11 cellular contexts compared by ENCODE assay signal in the genomic region with DNA sequence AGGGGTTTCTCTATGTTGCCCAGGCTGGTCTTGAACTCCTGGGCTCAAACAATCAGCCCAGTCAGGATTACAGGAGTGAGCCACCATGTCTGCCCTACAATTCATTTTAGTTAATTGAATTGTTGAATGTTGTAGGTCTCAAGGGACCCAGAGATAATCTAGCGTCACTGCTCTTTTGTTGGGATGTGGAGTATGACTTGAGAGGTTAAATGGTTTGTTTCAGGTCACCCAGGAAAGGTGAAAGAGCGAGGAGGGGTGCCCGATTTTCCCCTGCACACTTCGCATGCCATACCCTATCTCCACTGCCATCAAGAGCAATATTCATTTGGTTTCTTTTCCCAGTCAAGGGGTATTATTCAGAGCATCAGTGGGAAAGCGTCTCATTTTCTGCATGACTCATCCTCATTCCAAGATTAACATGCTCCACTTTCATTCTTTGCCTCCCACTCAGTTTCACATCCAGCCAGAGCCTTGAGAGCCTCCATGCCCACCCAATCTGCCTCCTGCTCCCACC. TPM values are rescaled to one million over a fixed set of nuclear protein-coding genes. Genes with fewer than 3 reads are reported as not detected.
A peak's percentile ranks its signal among the peaks of the same experiment; 100 is the strongest.
DNase-seq lines count a peak whose midpoint lies in the region; TF ChIP-seq lines count a peak whose summit lies in the region.
"Had no signal": no experiment of that assay in that cellular context is flagged by ENCODE, and none has a peak within 500 bp of the region (broad histone marks: within the 10 kb centered on the region; RNA-seq: fewer than 3 reads in every experiment).

No MANE protein-coding gene starts in this region.

- H3K36me3 Mint-ChIP-seq in brain: no peaks in the 10 kb centered on the region
- H3K36me3 Mint-ChIP-seq in activated T-helper 2 cell treated with anti-CD3 and anti-CD28 coated beads, Interferon-gamma antibody, Interleukin-2, Interleukin-4, amounts not matched to agents 10 μg/mL and 5 μg/mL and 100 μg/mL, durations not matched to agents 14 hours and 24 hours and 36 hours (ENCODE audit: low read depth): no peaks in the 10 kb centered on the region

- peaks cover 12% of the 10 kb centered on the region for H3K4me1 Mint-ChIP-seq in brain
- peaks cover 10% of the 10 kb centered on the region for H3K4me1 Mint-ChIP-seq in activated T-helper 2 cell treated with anti-CD3 and anti-CD28 coated beads, Interferon-gamma antibody, Interleukin-2, Interleukin-4, amounts not matched to agents 10 μg/mL and 5 μg/mL and 100 μg/mL, durations not matched to agents 14 hours and 24 hours and 36 hours (ENCODE audit: low read depth)

- TF ChIP-seq CTCF in brain (conservative IDR thresholded peaks at IDR 0.05) (no peak), kidney epithelial cell (IDR thresholded peaks at IDR 0.05; ENCODE audit: insufficient read depth, low read length, poor library complexity, severe bottlenecking) (no peak), thyroid gland (IDR thresholded peaks at IDR 0.05) (no peak)

- H3K27ac ChIP-seq in thyroid gland: peak overlapping the region in 1 of 3 donors; percentile 14

- peaks cover 14% of the 10 kb centered on the region for H3K27me3 Mint-ChIP-seq in brain
- H3K27me3 Mint-ChIP-seq in activated T-helper 2 cell treated with anti-CD3 and anti-CD28 coated beads, Interferon-gamma antibody, Interleukin-2, Interleukin-4, amounts not matched to agents 10 μg/mL and 5 μg/mL and 100 μg/mL, durations not matched to agents 14 hours and 24 hours and 36 hours (ENCODE audit: low read depth): peaks cover 25% of the 10 kb centered on the region

- no peaks in the 10 kb centered on the region for H3K36me3 ChIP-seq in kidney epithelial cell (ENCODE audit: control insufficient read depth, insufficient read depth, low read length)
- no peaks in the 10 kb centered on the region for H3K36me3 ChIP-seq in thyroid gland

- peaks cover 11 to 28% of the 10 kb centered on the region in 2 donors for H3K4me1 ChIP-seq in thyroid gland

- peak overlapping the region in 1 of 5 experiments; percentile 29 for H3K4me3 Mint-ChIP-seq in brain
- no peak overlapping the region for H3K4me3 Mint-ChIP-seq in activated T-helper 2 cell treated with anti-CD3 and anti-CD28 coated beads, Interferon-gamma antibody, Interleukin-2, Interleukin-4, amounts not matched to agents 10 μg/mL and 5 μg/mL and 100 μg/mL, durations not matched to agents 14 hours and 24 hours and 36 hours (ENCODE audit: low read depth)

- H3K9me3 ChIP-seq in thyroid gland: no peaks in the 10 kb centered on the region

- H3K27me3 ChIP-seq in kidney epithelial cell (ENCODE audit: control insufficient read depth, insufficient read depth, low read length) (no peaks in the 10 kb centered on the region), thyroid gland (no peaks in the 10 kb centered on the region)

- 61 to 66% methylated on average over 5 of the region's 5 CpGs for WGBS in thyroid gland, 2 donors

- intact Hi-C loops in activated T-helper 2 cell treated with anti-CD3 and anti-CD28 coated beads, Interferon-gamma antibody, Interleukin-2, Interleukin-4, amounts not matched to agents 10 μg/mL and 5 μg/mL and 100 μg/mL, durations not matched to agents 14 hours and 24 hours and 36 hours (cut with micrococcal nuclease): no loop called here
- intact Hi-C loops in thyroid gland (cut with DNase I): no loop called here

- peak; percentile 84 for DNase-seq in AG08395 (ENCODE audit: low spot score)
- DNase-seq in LHCN-M2 (ENCODE audit: low read depth): peak; percentile 82
- DNase-seq in kidney epithelial cell (ENCODE audit: low read depth): peak; percentile 65
- DNase-seq in stimulated activated CD8-positive, alpha-beta memory T cell treated with anti-CD3 and anti-CD28 coated beads, Interleukin-4, amount 100 ng/mL, for 48 hours: no peak
- DNase-seq in activated T-helper 2 cell treated with anti-CD3 and anti-CD28 coated beads, Interferon-gamma antibody, Interleukin-2, Interleukin-4, amounts not matched to agents 10 μg/mL and 5 μg/mL and 100 μg/mL, durations not matched to agents 14 hours and 24 hours and 36 hours (ENCODE audit: low spot score): no peak
- no peak for DNase-seq in thyroid gland
- DNase-seq in NCI-H2081 treated with DMSO at 0.1 percent for 48 hours (lab: John Stamatoyannopoulos, UW): no peak
- DNase-seq: central memory CD4-positive, alpha-beta T cell; DMS153; NCI-H345 had no signal

- H3K4me3 ChIP-seq in kidney epithelial cell (ENCODE audit: low read depth, low read length) (no peak overlapping the region), thyroid gland (replicated peaks in 1 of 3) (no peak overlapping the region)

- H3K27ac Mint-ChIP-seq in brain: peak overlapping the region in 4 of 5 experiments; percentile 12 to 75 (median 46)
- H3K27ac Mint-ChIP-seq in activated T-helper 2 cell treated with anti-CD3 and anti-CD28 coated beads, Interferon-gamma antibody, Interleukin-2, Interleukin-4, amounts not matched to agents 10 μg/mL and 5 μg/mL and 100 μg/mL, durations not matched to agents 14 hours and 24 hours and 36 hours: no peak overlapping the region

- peaks cover 0 to 4% (median 0%) of the 10 kb centered on the region in 5 experiments for H3K9me3 Mint-ChIP-seq in brain
- H3K9me3 Mint-ChIP-seq in activated T-helper 2 cell treated with anti-CD3 and anti-CD28 coated beads, Interferon-gamma antibody, Interleukin-2, Interleukin-4, amounts not matched to agents 10 μg/mL and 5 μg/mL and 100 μg/mL, durations not matched to agents 14 hours and 24 hours and 36 hours: no peaks in the 10 kb centered on the region

- no peak for TF ChIP-seq POLR2A in thyroid gland (IDR thresholded peaks at IDR 0.05)

RNA-seq across cellular contexts. Expression of gene SLC30A1, which starts 13.1 kb away (rescaled TPM):
- total RNA-seq in LHCN-M2 (2014; rRNA removed) (15.5 and 17.0 TPM in 2 replicates), kidney epithelial cell (18.8 and 19.8 TPM in 2 replicates), thyroid gland (10 to 100 TPM; 22.7 to 36.0 (median 32.4) TPM)
- 5.5 TPM for polyA plus RNA-seq in LHCN-M2 (2012)
- polyA plus RNA-seq in brain (ENCODE audit: insufficient read depth, low read depth, low replicate concordance): 3.7 TPM
- total RNA-seq in activated T-helper 2 cell treated with anti-CD3 and anti-CD28 coated beads, Interferon-gamma antibody, Interleukin-2, Interleukin-4, amounts not matched to agents 10 μg/mL and 5 μg/mL and 100 μg/mL, durations not matched to agents 14 hours and 24 hours and 36 hours: 7.9 and 8.0 TPM in 2 replicates

Comparison
In these comparisons a context has a peak if more than half of its experiments do, and no peak if none do; other contexts are left out.
1. DNase-seq: peak in AG08395 (single experiment), LHCN-M2 (single experiment) and kidney epithelial cell (single experiment); none in stimulated activated CD8-positive, alpha-beta memory T cell treated with anti-CD3 and anti-CD28 coated beads, Interleukin-4, amount 100 ng/mL, for 48 hours (single experiment), activated T-helper 2 cell treated with anti-CD3 and anti-CD28 coated beads, Interferon-gamma antibody, Interleukin-2, Interleukin-4, amounts not matched to agents 10 μg/mL and 5 μg/mL and 100 μg/mL, durations not matched to agents 14 hours and 24 hours and 36 hours (single experiment), thyroid gland (0 of 2) and NCI-H2081 treated with DMSO at 0.1 percent for 48 hours (single experiment).